Comparison of ENCODE assay signal across 8 cellular contexts in genomic region chr16:12573730-12574383, GRCh38.
DNase-seq lines count a peak whose midpoint lies in the region; ATAC-seq and TF ChIP-seq lines count a peak whose summit lies in the region.

No MANE protein-coding gene starts in this region.

- H3K4me1 Mint-ChIP-seq in chondrocyte (ENCODE audit: low read depth) = no peaks in the 10 kb centered on the region

- H3K9me3 Mint-ChIP-seq in chondrocyte (ENCODE audit: low read depth) = peaks cover 2% of the 10 kb centered on the region

- no peaks in the 10 kb centered on the region for H3K27me3 ChIP-seq in lung (ENCODE audit: control insufficient read depth, insufficient read depth)

- DNase-seq in G401 (ENCODE audit: low spot score) (peak; percentile 5), NCI-H1092 (lab: John Stamatoyannopoulos, UW) (peak; percentile 29), chondrocyte (ENCODE audit: low spot score) (peak; percentile 32), lung (ENCODE audit: low spot score) (peak; percentile 42)
- DNase-seq in activated CD4-positive, CD25-positive, alpha-beta regulatory T cell treated with anti-CD3 and anti-CD28 coated beads, Interleukin-2, amount 50 U/mL, for 16 hours (ENCODE audit: low read depth, low spot score) = peak; percentile 23
- DNase-seq in stimulated activated CD8-positive, alpha-beta memory T cell treated with anti-CD3 and anti-CD28 coated beads, Interleukin-4, amount 100 ng/mL, for 1 hour (ENCODE audit: low read depth in 2 of 2, low spot score in 1 of 2) = peak; percentile 14 to 16

- no peaks in the 10 kb centered on the region for H3K4me1 ChIP-seq in lung (ENCODE audit: control insufficient read depth in 2 of 2, insufficient read depth in 2 of 2, low read length in 2 of 2)

- no peaks in the 10 kb centered on the region for H3K27me3 Mint-ChIP-seq in chondrocyte (ENCODE audit: low read depth)

- ATAC-seq in lung (ENCODE audit: insufficient read depth, low FRiP score) (no peak), HG03045 (IDR thresholded peaks at IDR 0.05; ENCODE audit: unreplicated experiment) (no peak), HG03139 (IDR thresholded peaks at IDR 0.05; ENCODE audit: unreplicated experiment) (no peak)

- 39 to 50% methylated on average over 12 of the region's 12 CpGs for WGBS in lung, 2 donors

- TF ChIP-seq CTCF in chondrocyte (IDR thresholded peaks at IDR 0.05) = peak; percentile 83
- TF ChIP-seq CTCF in lung (IDR thresholded peaks at IDR 0.05; ENCODE audit: control extremely low read depth, extremely low read depth) = no peak

- H3K9me3 ChIP-seq in lung (ENCODE audit: control insufficient read depth in 2 of 2, insufficient read depth in 1 of 2, low read length in 1 of 2) = no peaks in the 10 kb centered on the region

- in situ Hi-C loops in G401 (cut with HindIII; ENCODE audit: low sequenced_read_pairs) = no loop called here

- H3K4me3 ChIP-seq in lung = no peak overlapping the region

- no peak overlapping the region for H3K27ac ChIP-seq in lung (ENCODE audit: low read depth in 1 of 2, low read length in 1 of 2)

- H3K36me3 ChIP-seq in lung (ENCODE audit: control insufficient read depth in 2 of 2, insufficient read depth in 2 of 2, low read length in 2 of 2) = peaks cover 0 to 10% of the 10 kb centered on the region in 2 donors

- peaks cover 3% of the 10 kb centered on the region for H3K36me3 Mint-ChIP-seq in chondrocyte (ENCODE audit: low read depth)

- no peak overlapping the region for H3K27ac Mint-ChIP-seq in chondrocyte (ENCODE audit: unreplicated experiment)

- H3K4me3 Mint-ChIP-seq in chondrocyte (ENCODE audit: unreplicated experiment) = no peak overlapping the region
